In the genomic region with DNA sequence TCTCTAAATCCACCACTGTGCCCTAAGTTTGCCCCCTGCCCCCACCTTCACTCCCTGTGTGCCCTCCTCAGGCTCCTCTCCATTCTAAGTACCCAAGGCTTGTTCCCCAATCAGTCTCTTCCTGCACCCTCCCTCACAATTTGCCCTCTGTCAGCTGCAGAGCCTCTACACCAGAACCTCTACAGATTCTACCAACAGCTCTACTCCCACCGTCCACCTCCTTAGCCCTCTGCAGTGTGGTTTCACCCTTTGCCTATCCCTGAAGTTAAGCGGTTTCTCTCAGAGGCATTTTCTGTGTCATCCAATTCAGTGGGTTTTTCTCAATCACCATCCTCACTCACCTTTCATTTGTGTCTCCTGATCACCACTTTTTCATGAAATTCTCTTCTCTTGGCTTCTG, we compare ENCODE assay signal across 1 cellular context.
TF ChIP-seq lines count a peak whose summit lies in the region.

No MANE protein-coding gene starts in this region.

TF ChIP-seq in K562, 482 proteins besides CTCF, POLR2A, EP300 and RAD21:
- no peak for TF ChIP-seq FOXK2 (conservative IDR thresholded peaks at IDR 0.05 in 1 of 2, IDR thresholded peaks at IDR 0.05 in 1 of 2; ENCODE audit: low read depth in 2 of 2)
